In the genomic region with DNA sequence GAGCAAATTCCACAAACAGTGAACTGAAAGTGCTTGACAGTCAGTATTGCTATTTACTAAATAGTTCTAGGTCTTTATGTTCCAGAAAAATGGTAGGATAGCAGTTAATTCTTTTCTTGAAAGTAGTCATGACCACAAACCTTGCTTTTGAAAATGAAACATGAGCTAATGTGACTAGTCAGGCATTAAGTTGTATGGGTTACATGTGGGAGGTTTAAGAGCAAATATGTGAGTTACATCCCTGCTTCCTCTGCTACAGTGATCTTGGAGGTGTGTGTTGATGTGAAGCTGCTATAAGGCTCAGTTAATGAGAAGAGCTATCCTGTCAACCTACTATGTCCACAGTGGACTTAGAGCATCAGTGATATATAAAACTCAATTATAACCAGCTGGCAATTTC, we compare ENCODE assay signal across 26 cellular contexts.
DNase-seq lines count a peak whose midpoint lies in the region; ATAC-seq lines count a peak whose summit lies in the region.
"Had no signal": no experiment of that assay in that cellular context is flagged by ENCODE, and none has a peak within 500 bp of the region (broad histone marks: within the 10 kb centered on the region; RNA-seq: fewer than 3 reads in every experiment).

No MANE protein-coding gene starts in this region.

- peak; percentile 82 for DNase-seq in NCI-H2171 treated with DMSO at 0.1 percent for 48 hours (lab: John Stamatoyannopoulos, UW)
- DNase-seq in iris pigment epithelial cell (ENCODE audit: low read depth), result peak; percentile 1
- DNase-seq in 8988T, result no peak
- DNase-seq in superior temporal gyrus (ENCODE audit: extremely low spot score), result no peak
- no peak for DNase-seq in cerebellar cortex (ENCODE audit: low spot score)
- DNase-seq: activated CD4-positive, alpha-beta T cell treated with anti-CD3 and anti-CD28 coated beads, Interleukin-2, amount 50 U/mL, for 48 hours; activated CD4-positive, CD25-positive, alpha-beta regulatory T cell treated with anti-CD3 and anti-CD28 coated beads, Interleukin-2, amount 50 U/mL, for 72 hours; activated naive CD4-positive, alpha-beta T cell; activated naive CD8-positive, alpha-beta T cell treated with anti-CD3 and anti-CD28 coated beads, Interleukin-2, amount 50 U/mL, for 24 hours; activated T-cell treated with anti-CD3 and anti-CD28 coated beads, Interleukin-2, amount 50 U/mL, for 48 hours; DMS153; GM23248; head of caudate nucleus; HFFc6; islet precursor cell; NCI-H146; NCI-H524 treated with DMSO at 0.1 percent for 48 hours; NK-92 treated with Interleukin-12 subunit alpha and Interleukin-12 subunit beta, amount 100 ng/mL, for 24 hours; Right ventricle myocardium superior; small intestine; stimulated activated CD4-positive, alpha-beta T cell treated with anti-CD3 and anti-CD28 coated beads, Interleukin-1b, Interleukin-23, amount 100 ng/mL, for 48 hours; stimulated activated naive CD8-positive, alpha-beta T cell treated with anti-CD3 and anti-CD28 coated beads, Interleukin-15, amount 100 ng/mL, for 72 hours had no signal

- ATAC-seq in GM18498 (IDR thresholded peaks at IDR 0.05; ENCODE audit: unreplicated experiment) (peak; percentile 63), HG03103 (IDR thresholded peaks at IDR 0.05; ENCODE audit: low read depth, unreplicated experiment) (peak; percentile 70), GM18867 (IDR thresholded peaks at IDR 0.05; ENCODE audit: unreplicated experiment) (no peak)
- ATAC-seq: activated naive CD8-positive, alpha-beta T cell treated with anti-CD3 and anti-CD28 coated beads, Interleukin-2, amount 50 U/mL, for 24 hours; esophagus mucosa; stimulated activated naive CD8-positive, alpha-beta T cell treated with anti-CD3 and anti-CD28 coated beads, Interleukin-15, amount 100 ng/mL, for 72 hours had no signal

Comparison
In these comparisons a context has a peak if more than half of its experiments do, and no peak if none do; other contexts are left out.
1. DNase-seq: peak in NCI-H2171 treated with DMSO at 0.1 percent for 48 hours (single experiment) and iris pigment epithelial cell (single experiment); none in 8988T (single experiment), superior temporal gyrus (single experiment) and cerebellar cortex (single experiment).